8 cellular contexts compared by ENCODE assay signal in genomic region chr1:25549273-25550154, GRCh38. TPM values are rescaled to one million over a fixed set of nuclear protein-coding genes. Genes with fewer than 3 reads are reported as not detected.
DNase-seq lines count a peak whose midpoint lies in the region; FAIRE-seq and TF ChIP-seq lines count a peak whose summit lies in the region.

No MANE protein-coding gene starts in this region.

- peaks cover 42% of the 10 kb centered on the region for H3K4me1 Mint-ChIP-seq in neural crest cell

- DNase-seq in GM10248 (ENCODE audit: extremely low spot score) (peak; percentile 92), H4 (ENCODE audit: low spot score) (peak; percentile 85), Kasumi-1 (lab: John Stamatoyannopoulos, UW) (peak; percentile 60 to 89), choroid plexus epithelial cell (ENCODE audit: low read depth) (peak; percentile 76), neural crest cell (ENCODE audit: low read depth, low spot score) (no peak), urothelium cell line (ENCODE audit: low spot score) (peak; percentile 94), epidermal melanocyte (ENCODE audit: insufficient read length, low spot score) (no peak)
- DNase-seq in activated CD4-positive, alpha-beta T cell treated with anti-CD3 and anti-CD28 coated beads for 1 hour: peak; percentile 63

- no peak overlapping the region for H3K4me3 Mint-ChIP-seq in neural crest cell

- H3K27ac Mint-ChIP-seq in neural crest cell (ENCODE audit: unreplicated experiment): peak overlapping the region; percentile 57

- POLR2A ChIA-PET in GM10248 (lab: Yijun Ruan, JAX): no interaction called here

- FAIRE-seq in urothelium cell line (lab: Jason Lieb, UNC): no peak

- TF ChIP-seq CTCF in GM10248 (IDR thresholded peaks at IDR 0.05; ENCODE audit: control extremely low read depth, extremely low read depth, low read depth, missing control alignments) (no peak), choroid plexus epithelial cell (conservative IDR thresholded peaks at IDR 0.05; ENCODE audit: low read depth, low read length) (peak; percentile 3), neural crest cell (conservative IDR thresholded peaks at IDR 0.05) (no peak)

- H3K4me3 ChIP-seq in choroid plexus epithelial cell (ENCODE audit: low read depth, low read length): no peak overlapping the region

- no peaks in the 10 kb centered on the region for H3K27me3 Mint-ChIP-seq in neural crest cell (ENCODE audit: low read depth)

- no peaks in the 10 kb centered on the region for H3K9me3 Mint-ChIP-seq in neural crest cell

- CTCF ChIA-PET in GM10248 (lab: Yijun Ruan, JAX): interaction anchor here (0.7 to 2.6 kb wide), 9 partner anchors 11 to 260 kb away, joined by 3 to 9 read pairs (median 4); no protein-coding TSS in a partner anchor

- H3K36me3 Mint-ChIP-seq in neural crest cell (ENCODE audit: low read depth): no peaks in the 10 kb centered on the region

RNA-seq across cellular contexts. Expression of gene LDLRAP1, which starts 6.1 kb away (rescaled TPM):
- 9.5 and 12.5 TPM in 2 replicates for total RNA-seq in H4 (2014; rRNA removed; shearing (Covaris generic))
- 18.8 and 20.7 TPM in 2 replicates for total RNA-seq in neural crest cell

Comparison
In these comparisons a context has a peak if more than half of its experiments do, and no peak if none do; other contexts are left out.
1. DNase-seq: peak in GM10248 (single experiment), H4 (single experiment), Kasumi-1 (2 of 2), activated CD4-positive, alpha-beta T cell treated with anti-CD3 and anti-CD28 coated beads for 1 hour (single experiment), choroid plexus epithelial cell (single experiment) and urothelium cell line (single experiment); none in neural crest cell (single experiment) and epidermal melanocyte (single experiment).